ENCODE assay signal across 16 cellular contexts in genomic region chr11:67450796-67451657, GRCh38. TPM values are rescaled to one million over a fixed set of nuclear protein-coding genes. Genes with fewer than 3 reads are reported as not detected.
"Had no signal": no experiment of that assay in that cellular context is flagged by ENCODE, and none has a peak within 500 bp of the region (broad histone marks: within the 10 kb centered on the region; RNA-seq: fewer than 3 reads in every experiment).

No MANE protein-coding gene starts in this region.

- H3K27me3 ChIP-seq: sigmoid colon, tibial artery had no signal

- H3K4me1 Mint-ChIP-seq: brain, mesothelial cell of epicardium had no signal

- H3K36me3 Mint-ChIP-seq: activated naive CD4-positive, alpha-beta T cell treated with anti-CD3 and anti-CD28 coated beads, Interleukin-2, amount 50 U/mL, for 24 hours; brain; mesothelial cell of epicardium had no signal

- ATAC-seq: activated CD8-positive, alpha-beta T cell treated with anti-CD3 and anti-CD28 coated beads for 36 hours had no signal

- H3K4me1 ChIP-seq: prostate gland, sigmoid colon, tibial artery had no signal

- H3K4me3 ChIP-seq: lower lobe of right lung, prostate gland, sigmoid colon, tibial artery had no signal

- H3K27me3 Mint-ChIP-seq: activated CD8-positive, alpha-beta T cell treated with anti-CD3 and anti-CD28 coated beads for 36 hours; activated naive CD4-positive, alpha-beta T cell treated with anti-CD3 and anti-CD28 coated beads, Interleukin-2, amount 50 U/mL, for 24 hours; central memory CD8-positive, alpha-beta T cell had no signal

- H3K4me3 Mint-ChIP-seq: activated CD8-positive, alpha-beta T cell treated with anti-CD3 and anti-CD28 coated beads for 36 hours; activated naive CD4-positive, alpha-beta T cell treated with anti-CD3 and anti-CD28 coated beads, Interleukin-2, amount 50 U/mL, for 24 hours; brain; central memory CD8-positive, alpha-beta T cell; mesothelial cell of epicardium had no signal

- H3K9me3 Mint-ChIP-seq: activated CD8-positive, alpha-beta T cell treated with anti-CD3 and anti-CD28 coated beads for 36 hours; activated naive CD4-positive, alpha-beta T cell treated with anti-CD3 and anti-CD28 coated beads, Interleukin-2, amount 50 U/mL, for 24 hours; activated T-helper 2 cell treated with anti-CD3 and anti-CD28 coated beads, Interferon-gamma antibody, Interleukin-2, Interleukin-4, amounts not matched to agents 10 μg/mL and 5 μg/mL and 100 μg/mL, durations not matched to agents 14 hours and 24 hours and 36 hours; central memory CD8-positive, alpha-beta T cell; mesothelial cell of epicardium had no signal

- H3K27ac Mint-ChIP-seq: activated CD8-positive, alpha-beta T cell treated with anti-CD3 and anti-CD28 coated beads for 36 hours; activated naive CD4-positive, alpha-beta T cell treated with anti-CD3 and anti-CD28 coated beads, Interleukin-2, amount 50 U/mL, for 24 hours; activated T-helper 2 cell treated with anti-CD3 and anti-CD28 coated beads, Interferon-gamma antibody, Interleukin-2, Interleukin-4, amounts not matched to agents 10 μg/mL and 5 μg/mL and 100 μg/mL, durations not matched to agents 14 hours and 24 hours and 36 hours; mesothelial cell of epicardium had no signal

- DNase-seq: activated CD4-positive, alpha-beta T cell treated with anti-CD3 and anti-CD28 coated beads for 1 hour; activated CD8-positive, alpha-beta T cell treated with anti-CD3 and anti-CD28 coated beads for 36 hours; amniotic stem cell; erythroblast; hippocampal formation; lower lobe of right lung; sigmoid colon; stimulated activated CD4-positive, alpha-beta T cell treated with anti-CD3 and anti-CD28 coated beads, Interleukin-4, amount 100 ng/mL, for 1 hour; tibial artery had no signal

- H3K9me3 ChIP-seq: lower lobe of right lung, prostate gland, sigmoid colon, tibial artery had no signal

- H3K27ac ChIP-seq: prostate gland, tibial artery had no signal

- H3K36me3 ChIP-seq: lower lobe of right lung, prostate gland, sigmoid colon, tibial artery had no signal

RNA-seq across cellular contexts. Expression of gene GPR152, which starts 1.5 kb away (rescaled TPM):
- total RNA-seq: activated CD8-positive, alpha-beta T cell treated with anti-CD3 and anti-CD28 coated beads for 36 hours; activated T-helper 2 cell treated with anti-CD3 and anti-CD28 coated beads, Interferon-gamma antibody, Interleukin-2, Interleukin-4, amounts not matched to agents 10 μg/mL and 5 μg/mL and 100 μg/mL, durations not matched to agents 14 hours and 24 hours and 36 hours; lower lobe of right lung; mesothelial cell of epicardium; prostate gland; sigmoid colon; T-helper 2 cell treated with Interferon-gamma antibody and Interleukin-4, amounts not matched to agents 100 ng/mL and 5 ng/mL, for 36 hours had no signal
- polyA plus RNA-seq: sigmoid colon had no signal
